ENCODE assay signal across 16 cellular contexts in genomic region chr1:114079596-114080190, GRCh38.
"Had no signal": no experiment of that assay in that cellular context is flagged by ENCODE, and none has a peak within 500 bp of the region (broad histone marks: within the 10 kb centered on the region; RNA-seq: fewer than 3 reads in every experiment).

No MANE protein-coding gene starts in this region.

- H3K4me3 ChIP-seq: lower lobe of right lung, spleen, thoracic aorta, upper lobe of left lung had no signal

- DNase-seq: activated CD4-positive, alpha-beta memory T cell treated with anti-CD3 and anti-CD28 coated beads for 36 hours; activated CD4-positive, alpha-beta T cell treated with anti-CD3 and anti-CD28 coated beads for 36 hours; activated naive CD4-positive, alpha-beta T cell treated with Interleukin-2 at 50 U/mL for 16 hours; activated naive CD8-positive, alpha-beta T cell treated with anti-CD3 and anti-CD28 coated beads, Interleukin-2, amount 10 ng/mL, durations not matched to agents 7 days and 5 days; activated T-cell treated with anti-CD3 and anti-CD28 coated beads, Interleukin-2, amount 50 U/mL, for 24 hours; amygdala; left cardiac atrium; lower lobe of right lung; naive thymus-derived CD8-positive, alpha-beta T cell; nucleus accumbens; posterior cingulate gyrus; retina; spleen; stimulated activated naive B cell treated with anti-CD40 and anti-IgM and Interleukin-4, amounts not matched to agents 10 μg/mL and 1 μg/mL and 100 μg/mL, for 72 hours; upper lobe of left lung had no signal

- H3K27me3 ChIP-seq: spleen, upper lobe of left lung had no signal

- H3K27ac ChIP-seq: lower lobe of right lung, spleen, thoracic aorta, upper lobe of left lung had no signal

- H3K36me3 ChIP-seq: lower lobe of right lung, spleen, thoracic aorta, upper lobe of left lung had no signal

- H3K9me3 ChIP-seq: lower lobe of right lung, spleen, thoracic aorta, upper lobe of left lung had no signal
